Comparison of ENCODE assay signal across 8 cellular contexts in genomic region chr4:145481942-145482208, GRCh38. TPM values are rescaled to one million over a fixed set of nuclear protein-coding genes. Genes with fewer than 3 reads are reported as not detected.
DNase-seq lines count a peak whose midpoint lies in the region; ATAC-seq, FAIRE-seq and TF ChIP-seq lines count a peak whose summit lies in the region.

No MANE protein-coding gene starts in this region.

- no peak for DNase-seq in H7
- no peak for DNase-seq in SK-N-MC (ENCODE audit: low read depth, low spot score)
- DNase-seq in hepatocyte (ENCODE audit: low spot score) = no peak
- no peak for DNase-seq in stimulated activated effector memory CD8-positive, alpha-beta T cell treated with anti-CD3 and anti-CD28 coated beads, Interleukin-12 subunit alpha, Interleukin-12 subunit beta, amount 100 ng/mL, for 72 hours (ENCODE audit: low spot score in 2 of 2)
- no peak for DNase-seq in D721Med (ENCODE audit: insufficient read length, low spot score)
- no peak for DNase-seq in A172 (ENCODE audit: low spot score)

- no peaks in the 10 kb centered on the region for H3K9me3 Mint-ChIP-seq in stimulated activated effector memory CD8-positive, alpha-beta T cell treated with anti-CD3 and anti-CD28 coated beads, Interleukin-12 subunit alpha, Interleukin-12 subunit beta, amount 100 ng/mL, for 72 hours

- no peaks in the 10 kb centered on the region for H3K36me3 ChIP-seq in H7 (replicated peaks; ENCODE audit: control insufficient read depth, insufficient read depth, low read length)
- peaks cover 4% of the 10 kb centered on the region; the same call in 1 of the 2 replicates for H3K36me3 ChIP-seq in SK-N-MC (ENCODE audit: insufficient read depth, low read length)
- H3K36me3 ChIP-seq in hepatocyte (replicated peaks; ENCODE audit: insufficient read depth, low read depth) = no peaks in the 10 kb centered on the region

- H3K9me3 ChIP-seq in SK-N-MC (ENCODE audit: low read depth, low read length) = no peaks in the 10 kb centered on the region
- no peaks in the 10 kb centered on the region for H3K9me3 ChIP-seq in hepatocyte (ENCODE audit: low read depth)

- H3K27ac ChIP-seq in SK-N-MC (peak overlapping the region; percentile 94), hepatocyte (peak overlapping the region; percentile 99)

- H3K4me2 ChIP-seq in hepatocyte = peak overlapping the region; percentile 83

- no peak overlapping the region for H3K27ac Mint-ChIP-seq in stimulated activated effector memory CD8-positive, alpha-beta T cell treated with anti-CD3 and anti-CD28 coated beads, Interleukin-12 subunit alpha, Interleukin-12 subunit beta, amount 100 ng/mL, for 72 hours

- ATAC-seq in stimulated activated effector memory CD8-positive, alpha-beta T cell treated with anti-CD3 and anti-CD28 coated beads, Interleukin-12 subunit alpha, Interleukin-12 subunit beta, amount 100 ng/mL, for 72 hours = peak; percentile 25
- ATAC-seq in HG02588 (IDR thresholded peaks at IDR 0.05; ENCODE audit: unreplicated experiment) = no peak
- no peak for ATAC-seq in HG03135 (IDR thresholded peaks at IDR 0.05; ENCODE audit: unreplicated experiment)

- peak overlapping the region; percentile 86 for H2AFZ ChIP-seq in hepatocyte

- peak overlapping the region; percentile 79 for H3K4me3 ChIP-seq in H7 (ENCODE audit: insufficient read depth, low read depth, low read length)
- peak overlapping the region; percentile 96 for H3K4me3 ChIP-seq in SK-N-MC
- peak overlapping the region; percentile 85 for H3K4me3 ChIP-seq in hepatocyte

- FAIRE-seq in D721Med (lab: Jason Lieb, UNC) = no peak

- no peak overlapping the region for H3K4me3 Mint-ChIP-seq in stimulated activated effector memory CD8-positive, alpha-beta T cell treated with anti-CD3 and anti-CD28 coated beads, Interleukin-12 subunit alpha, Interleukin-12 subunit beta, amount 100 ng/mL, for 72 hours

- peaks cover 6% of the 10 kb centered on the region for H3K4me1 Mint-ChIP-seq in stimulated activated effector memory CD8-positive, alpha-beta T cell treated with anti-CD3 and anti-CD28 coated beads, Interleukin-12 subunit alpha, Interleukin-12 subunit beta, amount 100 ng/mL, for 72 hours

- no peaks in the 10 kb centered on the region for H3K9me2 ChIP-seq in hepatocyte (replicated peaks; ENCODE audit: insufficient read depth)

- peaks cover 2% of the 10 kb centered on the region for H3K27me3 ChIP-seq in H7 (ENCODE audit: control insufficient read depth, insufficient read depth, low read length)
- no peaks in the 10 kb centered on the region for H3K27me3 ChIP-seq in hepatocyte

- H3K9ac ChIP-seq in SK-N-MC (ENCODE audit: insufficient read length) = peak overlapping the region; percentile 96

- 1% methylated on average over 32 of the region's 42 CpGs for WGBS in hepatocyte (ENCODE audit: low lambda C conversion rate, missing lambda C conversion rate)

- peaks cover 17% of the 10 kb centered on the region for H3K4me1 ChIP-seq in hepatocyte (ENCODE audit: insufficient read depth)

- no peak for TF ChIP-seq CTCF in hepatocyte (IDR thresholded peaks at IDR 0.05; ENCODE audit: poor library complexity)
- no peak for TF ChIP-seq CTCF in D721Med (IDR thresholded peaks at IDR 0.05; ENCODE audit: insufficient read depth, missing control alignments)

- H3K36me3 Mint-ChIP-seq in stimulated activated effector memory CD8-positive, alpha-beta T cell treated with anti-CD3 and anti-CD28 coated beads, Interleukin-12 subunit alpha, Interleukin-12 subunit beta, amount 100 ng/mL, for 72 hours = no peaks in the 10 kb centered on the region

- peaks cover 13% of the 10 kb centered on the region for H4K20me1 ChIP-seq in hepatocyte (ENCODE audit: insufficient read depth, poor library complexity, severe bottlenecking)

- H3K79me2 ChIP-seq in hepatocyte = peaks cover 46% of the 10 kb centered on the region

RNA-seq across cellular contexts. Expression of gene SMAD1, which starts 0.2 kb away (rescaled TPM):
- total RNA-seq in H7 (2014; rRNA removed; shearing (Covaris generic)) = 21.2 and 26.2 TPM in 2 replicates
- 21.2 and 24.1 TPM in 2 replicates for total RNA-seq in hepatocyte
- polyA plus RNA-seq in hepatocyte = 10.5 and 18.1 TPM in 2 replicates
- total RNA-seq in A172 (2014; rRNA removed; shearing (Covaris generic)) = 13.4 and 23.5 TPM in 2 replicates
